1 cellular context compared by ENCODE assay signal in the genomic region with DNA sequence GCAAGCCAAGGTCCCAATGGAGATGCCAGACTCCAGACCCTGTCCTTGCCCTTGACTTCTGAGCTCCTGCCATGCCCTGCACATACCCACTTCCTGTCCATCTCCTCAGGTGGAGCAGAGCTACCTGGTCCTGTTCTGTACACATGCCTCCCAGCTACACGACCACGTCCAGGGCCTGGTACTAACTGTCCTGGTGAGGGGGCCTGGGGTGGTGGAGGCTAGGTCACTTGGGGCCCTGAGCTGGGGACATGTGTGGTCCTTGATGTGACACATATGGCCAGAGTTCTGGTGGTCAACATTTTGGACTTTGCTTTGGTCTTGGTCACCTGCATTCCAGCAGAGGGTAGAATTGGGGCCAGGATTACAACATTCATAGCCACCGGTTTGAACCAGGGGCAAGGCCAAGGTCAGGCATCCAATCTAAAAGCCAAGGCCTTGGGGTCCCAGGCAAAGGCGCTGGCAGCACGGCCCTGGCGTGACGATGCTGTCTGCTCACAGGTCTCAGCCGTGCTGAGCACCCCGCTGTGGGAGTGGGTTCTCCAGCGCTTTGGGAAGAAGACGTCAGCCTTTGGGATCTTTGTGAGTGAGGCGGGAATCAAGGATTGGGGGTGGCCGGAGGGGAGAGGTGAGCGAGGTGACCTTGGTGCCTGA.
TF ChIP-seq lines count a peak whose summit lies in the region.

No MANE protein-coding gene starts in this region.

TF ChIP-seq in HepG2, 621 proteins besides CTCF, POLR2A, EP300 and RAD21 (continued from another document and continues in another):
- TF ChIP-seq, protein P1, sequence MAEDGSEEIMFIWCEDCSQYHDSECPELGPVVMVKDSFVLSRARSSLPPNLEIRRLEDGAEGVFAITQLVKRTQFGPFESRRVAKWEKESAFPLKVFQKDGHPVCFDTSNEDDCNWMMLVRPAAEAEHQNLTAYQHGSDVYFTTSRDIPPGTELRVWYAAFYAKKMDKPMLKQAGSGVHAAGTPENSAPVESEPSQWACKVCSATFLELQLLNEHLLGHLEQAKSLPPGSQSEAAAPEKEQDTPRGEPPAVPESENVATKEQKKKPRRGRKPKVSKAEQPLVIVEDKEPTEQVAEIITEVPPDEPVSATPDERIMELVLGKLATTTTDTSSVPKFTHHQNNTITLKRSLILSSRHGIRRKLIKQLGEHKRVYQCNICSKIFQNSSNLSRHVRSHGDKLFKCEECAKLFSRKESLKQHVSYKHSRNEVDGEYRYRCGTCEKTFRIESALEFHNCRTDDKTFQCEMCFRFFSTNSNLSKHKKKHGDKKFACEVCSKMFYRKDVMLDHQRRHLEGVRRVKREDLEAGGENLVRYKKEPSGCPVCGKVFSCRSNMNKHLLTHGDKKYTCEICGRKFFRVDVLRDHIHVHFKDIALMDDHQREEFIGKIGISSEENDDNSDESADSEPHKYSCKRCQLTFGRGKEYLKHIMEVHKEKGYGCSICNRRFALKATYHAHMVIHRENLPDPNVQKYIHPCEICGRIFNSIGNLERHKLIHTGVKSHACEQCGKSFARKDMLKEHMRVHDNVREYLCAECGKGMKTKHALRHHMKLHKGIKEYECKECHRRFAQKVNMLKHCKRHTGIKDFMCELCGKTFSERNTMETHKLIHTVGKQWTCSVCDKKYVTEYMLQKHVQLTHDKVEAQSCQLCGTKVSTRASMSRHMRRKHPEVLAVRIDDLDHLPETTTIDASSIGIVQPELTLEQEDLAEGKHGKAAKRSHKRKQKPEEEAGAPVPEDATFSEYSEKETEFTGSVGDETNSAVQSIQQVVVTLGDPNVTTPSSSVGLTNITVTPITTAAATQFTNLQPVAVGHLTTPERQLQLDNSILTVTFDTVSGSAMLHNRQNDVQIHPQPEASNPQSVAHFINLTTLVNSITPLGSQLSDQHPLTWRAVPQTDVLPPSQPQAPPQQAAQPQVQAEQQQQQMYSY (CRISPR knock-in tag; IDR thresholded peaks at IDR 0.05): no peak
- TF ChIP-seq ATF7-NPFF (CRISPR knock-in tag; IDR thresholded peaks at IDR 0.05; ENCODE audit: low read depth): no peak
- no peak for TF ChIP-seq PLRG1 (conservative IDR thresholded peaks at IDR 0.05)
- TF ChIP-seq ZNF577 (CRISPR knock-in tag; IDR thresholded peaks at IDR 0.05; ENCODE audit: borderline replicate concordance, low read depth): no peak
- TF ChIP-seq, protein P2, sequence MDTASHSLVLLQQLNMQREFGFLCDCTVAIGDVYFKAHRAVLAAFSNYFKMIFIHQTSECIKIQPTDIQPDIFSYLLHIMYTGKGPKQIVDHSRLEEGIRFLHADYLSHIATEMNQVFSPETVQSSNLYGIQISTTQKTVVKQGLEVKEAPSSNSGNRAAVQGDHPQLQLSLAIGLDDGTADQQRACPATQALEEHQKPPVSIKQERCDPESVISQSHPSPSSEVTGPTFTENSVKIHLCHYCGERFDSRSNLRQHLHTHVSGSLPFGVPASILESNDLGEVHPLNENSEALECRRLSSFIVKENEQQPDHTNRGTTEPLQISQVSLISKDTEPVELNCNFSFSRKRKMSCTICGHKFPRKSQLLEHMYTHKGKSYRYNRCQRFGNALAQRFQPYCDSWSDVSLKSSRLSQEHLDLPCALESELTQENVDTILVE (CRISPR knock-in tag; IDR thresholded peaks at IDR 0.05): no peak; the same call in 1 of the 2 replicates
- no peak; the same call in 1 of the 2 replicates for TF ChIP-seq ZNF256 (CRISPR knock-in tag; conservative IDR thresholded peaks at IDR 0.05)
- TF ChIP-seq HMG20A (CRISPR knock-in tag; IDR thresholded peaks at IDR 0.05; ENCODE audit: borderline replicate concordance): peak; percentile 76; the same call in 1 of the 2 replicates
- TF ChIP-seq ZNF782 (CRISPR knock-in tag; IDR thresholded peaks at IDR 0.05; ENCODE audit: borderline replicate concordance): no peak
- TF ChIP-seq MTF1 (CRISPR knock-in tag; IDR thresholded peaks at IDR 0.05): no peak
- no peak for TF ChIP-seq ZNF883 (CRISPR knock-in tag; IDR thresholded peaks at IDR 0.05; ENCODE audit: not compliant biosample characterization)
- TF ChIP-seq, protein P3, sequence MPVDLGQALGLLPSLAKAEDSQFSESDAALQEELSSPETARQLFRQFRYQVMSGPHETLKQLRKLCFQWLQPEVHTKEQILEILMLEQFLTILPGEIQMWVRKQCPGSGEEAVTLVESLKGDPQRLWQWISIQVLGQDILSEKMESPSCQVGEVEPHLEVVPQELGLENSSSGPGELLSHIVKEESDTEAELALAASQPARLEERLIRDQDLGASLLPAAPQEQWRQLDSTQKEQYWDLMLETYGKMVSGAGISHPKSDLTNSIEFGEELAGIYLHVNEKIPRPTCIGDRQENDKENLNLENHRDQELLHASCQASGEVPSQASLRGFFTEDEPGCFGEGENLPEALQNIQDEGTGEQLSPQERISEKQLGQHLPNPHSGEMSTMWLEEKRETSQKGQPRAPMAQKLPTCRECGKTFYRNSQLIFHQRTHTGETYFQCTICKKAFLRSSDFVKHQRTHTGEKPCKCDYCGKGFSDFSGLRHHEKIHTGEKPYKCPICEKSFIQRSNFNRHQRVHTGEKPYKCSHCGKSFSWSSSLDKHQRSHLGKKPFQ (CRISPR knock-in tag; IDR thresholded peaks at IDR 0.05; ENCODE audit: insufficient replicate concordance): no peak
- no peak for TF ChIP-seq RFXANK (CRISPR knock-in tag; IDR thresholded peaks at IDR 0.05)
- TF ChIP-seq U2AF2 (IDR thresholded peaks at IDR 0.05; ENCODE audit: low read depth, low read length): no peak
- TF ChIP-seq, protein P4, sequence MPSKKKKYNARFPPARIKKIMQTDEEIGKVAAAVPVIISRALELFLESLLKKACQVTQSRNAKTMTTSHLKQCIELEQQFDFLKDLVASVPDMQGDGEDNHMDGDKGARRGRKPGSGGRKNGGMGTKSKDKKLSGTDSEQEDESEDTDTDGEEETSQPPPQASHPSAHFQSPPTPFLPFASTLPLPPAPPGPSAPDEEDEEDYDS (CRISPR knock-in tag; IDR thresholded peaks at IDR 0.05): 0 out of 2 replicates have a peak, but pooled peaks have one; percentile 17
- TF ChIP-seq HDAC2 (CRISPR knock-in tag; IDR thresholded peaks at IDR 0.05): peak; percentile 88
- TF ChIP-seq, protein P5, sequence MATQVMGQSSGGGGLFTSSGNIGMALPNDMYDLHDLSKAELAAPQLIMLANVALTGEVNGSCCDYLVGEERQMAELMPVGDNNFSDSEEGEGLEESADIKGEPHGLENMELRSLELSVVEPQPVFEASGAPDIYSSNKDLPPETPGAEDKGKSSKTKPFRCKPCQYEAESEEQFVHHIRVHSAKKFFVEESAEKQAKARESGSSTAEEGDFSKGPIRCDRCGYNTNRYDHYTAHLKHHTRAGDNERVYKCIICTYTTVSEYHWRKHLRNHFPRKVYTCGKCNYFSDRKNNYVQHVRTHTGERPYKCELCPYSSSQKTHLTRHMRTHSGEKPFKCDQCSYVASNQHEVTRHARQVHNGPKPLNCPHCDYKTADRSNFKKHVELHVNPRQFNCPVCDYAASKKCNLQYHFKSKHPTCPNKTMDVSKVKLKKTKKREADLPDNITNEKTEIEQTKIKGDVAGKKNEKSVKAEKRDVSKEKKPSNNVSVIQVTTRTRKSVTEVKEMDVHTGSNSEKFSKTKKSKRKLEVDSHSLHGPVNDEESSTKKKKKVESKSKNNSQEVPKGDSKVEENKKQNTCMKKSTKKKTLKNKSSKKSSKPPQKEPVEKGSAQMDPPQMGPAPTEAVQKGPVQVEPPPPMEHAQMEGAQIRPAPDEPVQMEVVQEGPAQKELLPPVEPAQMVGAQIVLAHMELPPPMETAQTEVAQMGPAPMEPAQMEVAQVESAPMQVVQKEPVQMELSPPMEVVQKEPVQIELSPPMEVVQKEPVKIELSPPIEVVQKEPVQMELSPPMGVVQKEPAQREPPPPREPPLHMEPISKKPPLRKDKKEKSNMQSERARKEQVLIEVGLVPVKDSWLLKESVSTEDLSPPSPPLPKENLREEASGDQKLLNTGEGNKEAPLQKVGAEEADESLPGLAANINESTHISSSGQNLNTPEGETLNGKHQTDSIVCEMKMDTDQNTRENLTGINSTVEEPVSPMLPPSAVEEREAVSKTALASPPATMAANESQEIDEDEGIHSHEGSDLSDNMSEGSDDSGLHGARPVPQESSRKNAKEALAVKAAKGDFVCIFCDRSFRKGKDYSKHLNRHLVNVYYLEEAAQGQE (IDR thresholded peaks at IDR 0.05; ENCODE audit: borderline replicate concordance in 1 of 2, low read depth in 1 of 2, low read length in 2 of 2): peak in 1 of 2 experiments; percentile 55; a peak in 1 of 4 replicates
- TF ChIP-seq, protein P6, sequence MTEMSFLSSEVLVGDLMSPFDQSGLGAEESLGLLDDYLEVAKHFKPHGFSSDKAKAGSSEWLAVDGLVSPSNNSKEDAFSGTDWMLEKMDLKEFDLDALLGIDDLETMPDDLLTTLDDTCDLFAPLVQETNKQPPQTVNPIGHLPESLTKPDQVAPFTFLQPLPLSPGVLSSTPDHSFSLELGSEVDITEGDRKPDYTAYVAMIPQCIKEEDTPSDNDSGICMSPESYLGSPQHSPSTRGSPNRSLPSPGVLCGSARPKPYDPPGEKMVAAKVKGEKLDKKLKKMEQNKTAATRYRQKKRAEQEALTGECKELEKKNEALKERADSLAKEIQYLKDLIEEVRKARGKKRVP (CRISPR knock-in tag; IDR thresholded peaks at IDR 0.05): 0 out of 4 replicates have a peak, but pooled peaks of 1 of the 2 experiments have one; percentile 17
- no peak for TF ChIP-seq RORA (CRISPR knock-in tag; IDR thresholded peaks at IDR 0.05)
- TF ChIP-seq PHF8 (CRISPR knock-in tag; IDR thresholded peaks at IDR 0.05): no peak
- TF ChIP-seq KDM1A (CRISPR knock-in tag; IDR thresholded peaks at IDR 0.05): no peak
- no peak; the same call in 1 of the 2 replicates for TF ChIP-seq ZNF776 (CRISPR knock-in tag; IDR thresholded peaks at IDR 0.05)
- TF ChIP-seq ZSCAN25 (CRISPR knock-in tag; IDR thresholded peaks at IDR 0.05): no peak
- TF ChIP-seq HNRNPLL (IDR thresholded peaks at IDR 0.05; ENCODE audit: low read depth, low read length, poor library complexity, severe bottlenecking): no peak
- 0 out of 2 replicates have a peak, but pooled peaks have one; percentile 33 for TF ChIP-seq TMF1 (CRISPR knock-in tag; IDR thresholded peaks at IDR 0.05; ENCODE audit: low read depth)
- no peak for TF ChIP-seq KDM5A (IDR thresholded peaks at IDR 0.05; ENCODE audit: borderline replicate concordance, low read length)
- no peak for TF ChIP-seq FOXJ3 (CRISPR knock-in tag; IDR thresholded peaks at IDR 0.05; ENCODE audit: borderline replicate concordance)
- TF ChIP-seq ZNF546 (CRISPR knock-in tag; conservative IDR thresholded peaks at IDR 0.05): no peak
- TF ChIP-seq, protein P7, sequence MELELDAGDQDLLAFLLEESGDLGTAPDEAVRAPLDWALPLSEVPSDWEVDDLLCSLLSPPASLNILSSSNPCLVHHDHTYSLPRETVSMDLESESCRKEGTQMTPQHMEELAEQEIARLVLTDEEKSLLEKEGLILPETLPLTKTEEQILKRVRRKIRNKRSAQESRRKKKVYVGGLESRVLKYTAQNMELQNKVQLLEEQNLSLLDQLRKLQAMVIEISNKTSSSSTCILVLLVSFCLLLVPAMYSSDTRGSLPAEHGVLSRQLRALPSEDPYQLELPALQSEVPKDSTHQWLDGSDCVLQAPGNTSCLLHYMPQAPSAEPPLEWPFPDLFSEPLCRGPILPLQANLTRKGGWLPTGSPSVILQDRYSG (CRISPR knock-in tag; IDR thresholded peaks at IDR 0.05): no peak
- 0 out of 2 replicates have a peak, but pooled peaks have one; percentile 20 for TF ChIP-seq ARNT2 (CRISPR knock-in tag; IDR thresholded peaks at IDR 0.05; ENCODE audit: low read depth)
- no peak; the same call in 1 of the 2 replicates for TF ChIP-seq NRL (CRISPR knock-in tag; IDR thresholded peaks at IDR 0.05; ENCODE audit: borderline replicate concordance)
- TF ChIP-seq, protein P8, sequence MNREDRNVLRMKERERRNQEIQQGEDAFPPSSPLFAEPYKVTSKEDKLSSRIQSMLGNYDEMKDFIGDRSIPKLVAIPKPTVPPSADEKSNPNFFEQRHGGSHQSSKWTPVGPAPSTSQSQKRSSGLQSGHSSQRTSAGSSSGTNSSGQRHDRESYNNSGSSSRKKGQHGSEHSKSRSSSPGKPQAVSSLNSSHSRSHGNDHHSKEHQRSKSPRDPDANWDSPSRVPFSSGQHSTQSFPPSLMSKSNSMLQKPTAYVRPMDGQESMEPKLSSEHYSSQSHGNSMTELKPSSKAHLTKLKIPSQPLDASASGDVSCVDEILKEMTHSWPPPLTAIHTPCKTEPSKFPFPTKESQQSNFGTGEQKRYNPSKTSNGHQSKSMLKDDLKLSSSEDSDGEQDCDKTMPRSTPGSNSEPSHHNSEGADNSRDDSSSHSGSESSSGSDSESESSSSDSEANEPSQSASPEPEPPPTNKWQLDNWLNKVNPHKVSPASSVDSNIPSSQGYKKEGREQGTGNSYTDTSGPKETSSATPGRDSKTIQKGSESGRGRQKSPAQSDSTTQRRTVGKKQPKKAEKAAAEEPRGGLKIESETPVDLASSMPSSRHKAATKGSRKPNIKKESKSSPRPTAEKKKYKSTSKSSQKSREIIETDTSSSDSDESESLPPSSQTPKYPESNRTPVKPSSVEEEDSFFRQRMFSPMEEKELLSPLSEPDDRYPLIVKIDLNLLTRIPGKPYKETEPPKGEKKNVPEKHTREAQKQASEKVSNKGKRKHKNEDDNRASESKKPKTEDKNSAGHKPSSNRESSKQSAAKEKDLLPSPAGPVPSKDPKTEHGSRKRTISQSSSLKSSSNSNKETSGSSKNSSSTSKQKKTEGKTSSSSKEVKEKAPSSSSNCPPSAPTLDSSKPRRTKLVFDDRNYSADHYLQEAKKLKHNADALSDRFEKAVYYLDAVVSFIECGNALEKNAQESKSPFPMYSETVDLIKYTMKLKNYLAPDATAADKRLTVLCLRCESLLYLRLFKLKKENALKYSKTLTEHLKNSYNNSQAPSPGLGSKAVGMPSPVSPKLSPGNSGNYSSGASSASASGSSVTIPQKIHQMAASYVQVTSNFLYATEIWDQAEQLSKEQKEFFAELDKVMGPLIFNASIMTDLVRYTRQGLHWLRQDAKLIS (CRISPR knock-in tag; IDR thresholded peaks at IDR 0.05): no peak; the same call in 1 of the 2 replicates
- no peak for TF ChIP-seq SRSF4 (IDR thresholded peaks at IDR 0.05; ENCODE audit: low read depth, low read length, poor library complexity, severe bottlenecking)
- peak; percentile 70 for TF ChIP-seq FOXO1 (CRISPR knock-in tag; IDR thresholded peaks at IDR 0.05)
- TF ChIP-seq, protein P9, sequence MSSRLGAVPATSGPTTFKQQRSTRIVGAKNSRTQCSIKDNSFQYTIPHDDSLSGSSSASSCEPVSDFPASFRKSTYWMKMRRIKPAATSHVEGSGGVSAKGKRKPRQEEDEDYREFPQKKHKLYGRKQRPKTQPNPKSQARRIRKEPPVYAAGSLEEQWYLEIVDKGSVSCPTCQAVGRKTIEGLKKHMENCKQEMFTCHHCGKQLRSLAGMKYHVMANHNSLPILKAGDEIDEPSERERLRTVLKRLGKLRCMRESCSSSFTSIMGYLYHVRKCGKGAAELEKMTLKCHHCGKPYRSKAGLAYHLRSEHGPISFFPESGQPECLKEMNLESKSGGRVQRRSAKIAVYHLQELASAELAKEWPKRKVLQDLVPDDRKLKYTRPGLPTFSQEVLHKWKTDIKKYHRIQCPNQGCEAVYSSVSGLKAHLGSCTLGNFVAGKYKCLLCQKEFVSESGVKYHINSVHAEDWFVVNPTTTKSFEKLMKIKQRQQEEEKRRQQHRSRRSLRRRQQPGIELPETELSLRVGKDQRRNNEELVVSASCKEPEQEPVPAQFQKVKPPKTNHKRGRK (CRISPR knock-in tag; IDR thresholded peaks at IDR 0.05): no peak
- peak; percentile 87 for TF ChIP-seq REPIN1 (CRISPR knock-in tag; IDR thresholded peaks at IDR 0.05; ENCODE audit: borderline replicate concordance, low read depth)
- TF ChIP-seq ZNF484 (CRISPR knock-in tag; IDR thresholded peaks at IDR 0.05; ENCODE audit: borderline replicate concordance, low read depth): no peak
- TF ChIP-seq HDAC1 (CRISPR knock-in tag; IDR thresholded peaks at IDR 0.05): peak; percentile 85
- TF ChIP-seq SAFB2 (CRISPR knock-in tag; IDR thresholded peaks at IDR 0.05; ENCODE audit: borderline replicate concordance, low read depth): peak; percentile 45; the same call in 1 of the 2 replicates
- no peak for TF ChIP-seq ZNF430 (CRISPR knock-in tag; IDR thresholded peaks at IDR 0.05)
